ENCODE assay signal across 8 cellular contexts in genomic region chr1:93552751-93553455, GRCh38.
A peak's percentile ranks its signal among the peaks of the same experiment; 100 is the strongest.
DNase-seq lines count a peak whose midpoint lies in the region; ATAC-seq and TF ChIP-seq lines count a peak whose summit lies in the region.

No MANE protein-coding gene starts in this region.

- H3K9ac ChIP-seq in mesenchymal stem cell (ENCODE audit: low read length) = no peak overlapping the region

- no peak overlapping the region for H3K4me3 ChIP-seq in mesenchymal stem cell (ENCODE audit: insufficient read depth in 1 of 2, low read depth in 1 of 2, low read length in 2 of 2)

- H4K91ac ChIP-seq in mesenchymal stem cell (ENCODE audit: low read length) = peak overlapping the region; percentile 11

- peak overlapping the region in 1 of 2 experiments; percentile 84 for H3K18ac ChIP-seq in mesenchymal stem cell (ENCODE audit: low read depth in 1 of 2, low read length in 2 of 2)

- H2BK5ac ChIP-seq in mesenchymal stem cell (ENCODE audit: low read depth, low read length, poor library complexity, severe bottlenecking) = no peak overlapping the region

- H3K79me1 ChIP-seq in mesenchymal stem cell (replicated peaks; ENCODE audit: low read length, poor library complexity, severe bottlenecking) = peaks cover 3% of the 10 kb centered on the region

- no peak overlapping the region for H4K8ac ChIP-seq in mesenchymal stem cell (ENCODE audit: low read length)

- no peak overlapping the region for H2BK120ac ChIP-seq in mesenchymal stem cell (ENCODE audit: low read depth, low read length)

- peak overlapping the region; percentile 54 for H3K4me2 ChIP-seq in mesenchymal stem cell (ENCODE audit: low read length, poor library complexity, severe bottlenecking)

- no peak overlapping the region for H3K14ac ChIP-seq in mesenchymal stem cell (ENCODE audit: low read length in 2 of 2)

- H3K4me1 ChIP-seq in mesenchymal stem cell (ENCODE audit: control insufficient read depth, insufficient read depth, low read depth, low read length) = peaks cover 5% of the 10 kb centered on the region

- peak overlapping the region; percentile 32 for H3K27ac ChIP-seq in caudate nucleus (ENCODE audit: low read depth, low read length)
- peak overlapping the region; percentile 57 for H3K27ac ChIP-seq in mesenchymal stem cell (ENCODE audit: low read length, poor library complexity, severe bottlenecking)

- peak overlapping the region in 1 of 2 experiments; percentile 72 for H2BK12ac ChIP-seq in mesenchymal stem cell (ENCODE audit: low read length in 2 of 2)

- no peak overlapping the region for H2AK5ac ChIP-seq in mesenchymal stem cell (ENCODE audit: low read length, severe bottlenecking)

- in situ Hi-C loops in GM13976 (cut with MboI; ENCODE audit: low sequenced_read_pairs, unreplicated experiment) = no loop called here

- no peak for ATAC-seq in stimulated activated naive CD8-positive, alpha-beta T cell treated with anti-CD3 and anti-CD28 coated beads, Interleukin-15, Interleukin-2, amounts not matched to agents 100 U/mL and 50 U/mL, for 24 hours
- ATAC-seq in HG03342 (IDR thresholded peaks at IDR 0.05; ENCODE audit: unreplicated experiment) = no peak

- TF ChIP-seq CTCF in GM13976 (IDR thresholded peaks at IDR 0.05; ENCODE audit: borderline replicate concordance, control extremely low read depth, extremely low read depth, insufficient read depth, missing control alignments) = no peak

- peak overlapping the region in 1 of 2 experiments; percentile 79 for H3K4ac ChIP-seq in mesenchymal stem cell (ENCODE audit: low read depth in 1 of 2, low read length in 2 of 2)

- peak; percentile 54 for DNase-seq in AG20443 (ENCODE audit: low spot score)
- DNase-seq in NCI-H2029 treated with DMSO at 0.1 percent for 48 hours (lab: John Stamatoyannopoulos, UW) = peak; percentile 18
- DNase-seq in caudate nucleus (lab: John Stamatoyannopoulos, UW) = peak in 37 of 61 donors; percentile 8 to 90 (median 43)
- DNase-seq in mesenchymal stem cell = peak; percentile 77
- DNase-seq in GM13976 (ENCODE audit: low spot score) = no peak
- DNase-seq in activated gamma-delta T cell (lab: John Stamatoyannopoulos, UW) = no peak
- DNase-seq in stimulated activated naive CD8-positive, alpha-beta T cell treated with anti-CD3 and anti-CD28 coated beads, Interleukin-15, Interleukin-2, amounts not matched to agents 100 U/mL and 50 U/mL, for 24 hours = no peak

- no peak overlapping the region for H3K23ac ChIP-seq in mesenchymal stem cell (ENCODE audit: low read length in 2 of 2)

- no peaks in the 10 kb centered on the region for H3K9me3 ChIP-seq in mesenchymal stem cell (ENCODE audit: control insufficient read depth, low read length)

- 34% methylated on average over 8 of the region's 9 CpGs for WGBS in mesenchymal stem cell

- H3K27me3 ChIP-seq in mesenchymal stem cell (ENCODE audit: control insufficient read depth in 1 of 2, insufficient read depth in 1 of 2, low read length in 2 of 2) = no peaks in the 10 kb centered on the region

- H2AFZ ChIP-seq in mesenchymal stem cell (ENCODE audit: low read depth, low read length) = no peak overlapping the region

- peaks cover 3 to 20% of the 10 kb centered on the region in 2 experiments for H3K36me3 ChIP-seq in mesenchymal stem cell (ENCODE audit: control insufficient read depth in 1 of 2, insufficient read depth in 2 of 2, low read depth in 1 of 2, low read length in 2 of 2)

- H2BK15ac ChIP-seq in mesenchymal stem cell (ENCODE audit: low read depth, poor library complexity, severe bottlenecking) = no peak overlapping the region

Comparison
In these comparisons a context has a peak if more than half of its experiments do, and no peak if none do; other contexts are left out.
1. DNase-seq: peak in AG20443 (single experiment), NCI-H2029 treated with DMSO at 0.1 percent for 48 hours (single experiment), caudate nucleus (37 of 61) and mesenchymal stem cell (single experiment); none in GM13976 (single experiment), activated gamma-delta T cell (single experiment) and stimulated activated naive CD8-positive, alpha-beta T cell treated with anti-CD3 and anti-CD28 coated beads, Interleukin-15, Interleukin-2, amounts not matched to agents 100 U/mL and 50 U/mL, for 24 hours (single experiment).